Comparison of ENCODE assay signal across 15 cellular contexts in genomic region chr1:29546496-29546895, GRCh38.
A peak's percentile ranks its signal among the peaks of the same experiment; 100 is the strongest.
DNase-seq lines count a peak whose midpoint lies in the region; ATAC-seq and TF ChIP-seq lines count a peak whose summit lies in the region.
"Had no signal": no experiment of that assay in that cellular context is flagged by ENCODE, and none has a peak within 500 bp of the region (broad histone marks: within the 10 kb centered on the region; RNA-seq: fewer than 3 reads in every experiment).

No MANE protein-coding gene starts in this region.

- DNase-seq in Ammon's horn (ENCODE audit: low spot score) (peak; percentile 10), DMS 273 treated with DMSO at 0.1 percent for 48 hours (lab: John Stamatoyannopoulos, UW) (peak; percentile 43), left lobe of liver (ENCODE audit: low spot score) (peak; percentile 28), suprapubic skin (ENCODE audit: low spot score in 2 of 2) (peak; percentile 32 to 49), Right ventricle myocardium inferior (ENCODE audit: missing footprints) (no peak), SK-N-DZ (ENCODE audit: low spot score) (no peak)
- DNase-seq in activated naive CD4-positive, alpha-beta T cell (lab: John Stamatoyannopoulos, UW): no peak
- DNase-seq: 8988T; AML-193; CD4-positive, alpha-beta memory T cell; DND-41; GDM1; GOT3; H9 had no signal

- no peak for TF ChIP-seq POLR2A in suprapubic skin (IDR thresholded peaks at IDR 0.05)

- no peak overlapping the region for H3K27ac ChIP-seq in suprapubic skin
- H3K27ac ChIP-seq: C4-2B had no signal

- WGBS in suprapubic skin: no CpG with 5 or more reads among the region's 3 CpGs

- no peak for TF ChIP-seq EP300 in suprapubic skin (IDR thresholded peaks at IDR 0.05)

- H3K9me3 ChIP-seq in suprapubic skin: no peaks in the 10 kb centered on the region

- H3K4me3 ChIP-seq in suprapubic skin: no peak overlapping the region

- peaks cover 11% of the 10 kb centered on the region for H3K27me3 ChIP-seq in suprapubic skin

- ATAC-seq in left lobe of liver (no peak), Right ventricle myocardium inferior (no peak)

- TF ChIP-seq CTCF in suprapubic skin (IDR thresholded peaks at IDR 0.05): no peak

- no peaks in the 10 kb centered on the region for H3K36me3 ChIP-seq in suprapubic skin

- no peaks in the 10 kb centered on the region for H3K4me1 ChIP-seq in suprapubic skin

- intact Hi-C loops in Right ventricle myocardium inferior (cut with DNase I): no loop called here

Comparison
In these comparisons a context has a peak if more than half of its experiments do, and no peak if none do; other contexts are left out.
1. DNase-seq: peak in Ammon's horn (single experiment), DMS 273 treated with DMSO at 0.1 percent for 48 hours (single experiment), left lobe of liver (single experiment) and suprapubic skin (2 of 2); none in activated naive CD4-positive, alpha-beta T cell (0 of 4), Right ventricle myocardium inferior (single experiment) and SK-N-DZ (single experiment).